ENCODE assay signal across 10 cellular contexts in the genomic region with DNA sequence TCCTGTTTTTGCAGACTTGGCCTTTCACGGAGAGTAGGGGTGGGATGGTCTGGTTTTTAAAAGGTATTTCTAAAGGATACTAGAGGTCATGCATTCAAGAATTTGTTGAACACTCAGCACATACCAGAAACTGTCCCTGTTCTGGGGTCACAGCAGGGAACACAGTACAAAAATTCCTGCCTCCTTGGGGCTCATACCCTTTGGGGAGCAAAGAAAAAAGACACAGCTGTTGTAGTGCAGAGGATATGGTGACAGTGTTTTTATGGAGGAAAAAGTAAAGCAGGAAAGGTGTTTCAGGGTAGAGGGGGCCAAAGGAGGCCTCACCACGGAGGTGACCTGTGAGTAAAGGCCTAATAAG. TPM values are rescaled to one million over a fixed set of nuclear protein-coding genes. Genes with fewer than 3 reads are reported as not detected.
DNase-seq lines count a peak whose midpoint lies in the region; ATAC-seq, FAIRE-seq and TF ChIP-seq lines count a peak whose summit lies in the region.
"Had no signal": no experiment of that assay in that cellular context is flagged by ENCODE, and none has a peak within 500 bp of the region (broad histone marks: within the 10 kb centered on the region; RNA-seq: fewer than 3 reads in every experiment).

No MANE protein-coding gene starts in this region.

- H3K27me3 ChIP-seq in Peyer's patch: no peaks in the 10 kb centered on the region
- H3K27me3 ChIP-seq: BLaER1 treated with 17β-estradiol and CSF1 and Interleukin-3, amounts not matched to agents 10 nM and 100 nM had no signal

- DNase-seq in A549 (ENCODE audit: low read depth in 1 of 2, low spot score in 1 of 2) (no peak), Peyer's patch (no peak), kidney (no peak), caudate nucleus (lab: John Stamatoyannopoulos, UW) (no peak), kidney tubule cell (ENCODE audit: low spot score) (no peak), NCI-H748 (lab: John Stamatoyannopoulos, UW; ENCODE audit: unreplicated experiment) (no peak)
- DNase-seq: activated effector memory CD4-positive, alpha-beta T cell treated with Interleukin-2 at 50 U/mL for 16 hours; stimulated activated CD4-positive, alpha-beta T cell treated with anti-CD3 and anti-CD28 coated beads, Interleukin-1b, Interleukin-23, amount 100 ng/mL, for 48 hours had no signal

- no peak for TF ChIP-seq CTCF in A549 (IDR thresholded peaks at IDR 0.05)
- no peak for TF ChIP-seq CTCF in Peyer's patch (IDR thresholded peaks at IDR 0.05)
- no peak for TF ChIP-seq CTCF in kidney (IDR thresholded peaks at IDR 0.05; ENCODE audit: borderline replicate concordance, extremely low read depth, insufficient read depth)

- peak overlapping the region; percentile 95 for H3K4me2 ChIP-seq in A549
- H3K4me2 ChIP-seq: BLaER1 treated with 17β-estradiol and CSF1 and Interleukin-3, amounts not matched to agents 10 nM and 100 nM had no signal

- TF ChIP-seq POLR2A in A549 (IDR thresholded peaks at IDR 0.05; ENCODE audit: low read length) (no peak), Peyer's patch (IDR thresholded peaks at IDR 0.05) (no peak)

- FAIRE-seq in A549 (lab: Jason Lieb, UNC) (no peak), kidney (lab: Jason Lieb, UNC) (no peak)

- H3K9ac ChIP-seq in kidney (ENCODE audit: low read length in 2 of 2): peak overlapping the region in 1 of 2 donors; percentile 4

- H3K9me3 ChIP-seq in A549: no peaks in the 10 kb centered on the region
- H3K9me3 ChIP-seq in Peyer's patch: no peaks in the 10 kb centered on the region
- no peaks in the 10 kb centered on the region for H3K9me3 ChIP-seq in kidney (ENCODE audit: control insufficient read depth in 1 of 2, low read length in 2 of 2)
- H3K9me3 ChIP-seq: BLaER1 treated with 17β-estradiol and CSF1 and Interleukin-3, amounts not matched to agents 10 nM and 100 nM had no signal

- intact Hi-C loops in kidney (cut with DNase I): no loop called here

- WGBS in A549 (ENCODE audit: missing lambda C conversion rate): 88% methylated on average over 2 of the region's 2 CpGs

- H3K27ac ChIP-seq in A549 (peak overlapping the region in 1 of 2 experiments; percentile 40; a peak in 2 of 6 replicates), Peyer's patch (peak overlapping the region in 3 of 4 donors; percentile 62 to 91 (median 79)), kidney (ENCODE audit: low read depth in 2 of 2, low read length in 2 of 2) (peak overlapping the region; percentile 59 to 81), caudate nucleus (ENCODE audit: low read depth, low read length) (no peak overlapping the region)

- H3K4me3 ChIP-seq in A549 (no peak overlapping the region), Peyer's patch (no peak overlapping the region), kidney (ENCODE audit: low read length in 2 of 2) (no peak overlapping the region)
- H3K4me3 ChIP-seq: BLaER1 treated with 17β-estradiol and CSF1 and Interleukin-3, amounts not matched to agents 10 nM and 100 nM had no signal

- TF ChIP-seq RAD21 in A549 (conservative IDR thresholded peaks at IDR 0.05 in 1 of 2, IDR thresholded peaks at IDR 0.05 in 1 of 2): no peak

- POLR2A ChIA-PET in A549 (lab: Yijun Ruan, JAX): interaction anchor here (1.0 to 1.7 kb wide), 4 partner anchors 8 to 48 kb away, joined by 3 to 16 read pairs (median 4); a partner anchor contains a TSS

- H3K4me1 ChIP-seq in A549 (peaks cover 60% of the 10 kb centered on the region), Peyer's patch (peaks cover 0 to 57% (median 2%) of the 10 kb centered on the region in 4 donors), kidney (ENCODE audit: control insufficient read depth in 1 of 2, insufficient read depth in 1 of 2, low read depth in 1 of 2, low read length in 2 of 2) (peaks cover 24 to 30% of the 10 kb centered on the region in 2 donors)

- H3K36me3 ChIP-seq in Peyer's patch: peaks cover 0 to 53% (median 3%) of the 10 kb centered on the region in 3 donors
- H3K36me3 ChIP-seq in kidney (ENCODE audit: control insufficient read depth in 1 of 2, insufficient read depth in 2 of 2, low read length in 2 of 2): peaks cover 30 to 48% of the 10 kb centered on the region in 2 donors

- no peak for TF ChIP-seq EP300 in A549 (IDR thresholded peaks at IDR 0.05)

- ATAC-seq in A549: peak in 1 of 2 experiments; percentile 1; a peak in 1 of 6 replicates

- CTCF ChIA-PET in A549 (lab: Yijun Ruan, JAX): interaction anchor here (1.0 to 1.7 kb wide), 3 partner anchors 8 to 17 kb away, joined by 3 to 8 read pairs (median 7); a partner anchor contains a TSS

TF ChIP-seq in A549, 52 proteins besides CTCF, POLR2A, EP300 and RAD21:
- TF ChIP-seq CHD4 (IDR thresholded peaks at IDR 0.05; ENCODE audit: borderline replicate concordance): no peak
- no peak for TF ChIP-seq CHD2 (IDR thresholded peaks at IDR 0.05; ENCODE audit: low read length, partially characterized antibody)
- TF ChIP-seq BHLHE40 (IDR thresholded peaks at IDR 0.05; ENCODE audit: low read depth, low read length): no peak
- TF ChIP-seq JUNB (IDR thresholded peaks at IDR 0.05): no peak
- TF ChIP-seq NR3C1 (IDR thresholded peaks at IDR 0.05): no peak
- no peak for TF ChIP-seq KDM5A (IDR thresholded peaks at IDR 0.05)

RNA-seq across cellular contexts. Expression of a gene that starts 8.4 kb away (rescaled TPM):
- polyA plus RNA-seq in A549 (2011; rRNA removed) (1,064 and 1,133 TPM in 2 replicates), A549 (2017; fragmentation: RNase III; extraction: RNeasy Plus Mini Kit Qiagen cat#74134 plus additional on column Dnase treatment) (906 to 1,102 TPM (median 1,007 TPM) in 3 replicates), kidney (ENCODE audit: insufficient read depth, low read depth, low replicate concordance) (299 TPM)
- polyA plus RNA-seq in A549 (2012; cell fraction: cytosol; rRNA removed): 1,069 and 1,103 TPM in 2 replicates
- 2,860 and 2,938 TPM in 2 replicates for polyA plus RNA-seq in A549 (2012; cell fraction: nucleus; rRNA removed)
- polyA minus RNA-seq in A549 (2011; rRNA and poly(A)+ RNA removed): 561 and 608 TPM in 2 replicates
- total RNA-seq in Peyer's patch (100 to 1,000 TPM in 3 of 4 donors, 10 to 100 TPM in 1; 64.4 to 253 (median 207) TPM), kidney (203 TPM)

RNA-seq across cellular contexts. Expression of a gene that starts 32.1 kb away (rescaled TPM):
- polyA plus RNA-seq in A549 (2011; rRNA removed) (not detected in 2 replicates), A549 (2017; fragmentation: RNase III; extraction: RNeasy Plus Mini Kit Qiagen cat#74134 plus additional on column Dnase treatment) (not detected in 3 replicates), kidney (ENCODE audit: insufficient read depth, low read depth, low replicate concordance) (0.22 TPM)
- polyA plus RNA-seq in A549 (2012; cell fraction: cytosol; rRNA removed): not detected in 2 replicates
- polyA plus RNA-seq in A549 (2012; cell fraction: nucleus; rRNA removed): not detected in 2 replicates
- not detected in 2 replicates for polyA minus RNA-seq in A549 (2011; rRNA and poly(A)+ RNA removed)
- total RNA-seq in Peyer's patch (under 1 TPM in 2 of 4 donors, not detected in 2; 0.54 to 0.76 TPM), kidney (0.44 TPM)
- total RNA-seq: myocyte had no signal

RNA-seq across cellular contexts. Expression of a gene that starts 49.7 kb away (rescaled TPM):
- 47.6 and 52.9 TPM in 2 replicates for polyA plus RNA-seq in A549 (2011; rRNA removed)
- polyA plus RNA-seq in A549 (2012; cell fraction: cytosol; rRNA removed): 130 and 135 TPM in 2 replicates
- polyA plus RNA-seq in A549 (2012; cell fraction: nucleus; rRNA removed): 216 and 240 TPM in 2 replicates
- 88.9 to 100 TPM (median 90.6 TPM) in 3 replicates for polyA plus RNA-seq in A549 (2017; fragmentation: RNase III; extraction: RNeasy Plus Mini Kit Qiagen cat#74134 plus additional on column Dnase treatment)
- polyA minus RNA-seq in A549 (2011; rRNA and poly(A)+ RNA removed): 79.9 and 130 TPM in 2 replicates
- 10 to 100 TPM; 17.7 to 78.4 (median 28.6) TPM for total RNA-seq in Peyer's patch
- total RNA-seq in kidney: 48.9 TPM
- polyA plus RNA-seq in kidney (ENCODE audit: insufficient read depth, low read depth, low replicate concordance): 38.5 TPM

RNA-seq across cellular contexts. Expression of a gene that starts 56.5 kb away (rescaled TPM):
- not detected in 2 replicates for polyA plus RNA-seq in A549 (2011; rRNA removed)
- polyA plus RNA-seq in A549 (2012; cell fraction: cytosol; rRNA removed): not detected in 2 replicates
- 0.39 TPM in 1 of 2 replicates, not detected in the other for polyA plus RNA-seq in A549 (2012; cell fraction: nucleus; rRNA removed)
- not detected in 3 replicates for polyA plus RNA-seq in A549 (2017; fragmentation: RNase III; extraction: RNeasy Plus Mini Kit Qiagen cat#74134 plus additional on column Dnase treatment)
- not detected in 2 replicates for polyA minus RNA-seq in A549 (2011; rRNA and poly(A)+ RNA removed)
- total RNA-seq in Peyer's patch: not detected
- total RNA-seq in kidney: not detected
- polyA plus RNA-seq in kidney (ENCODE audit: insufficient read depth, low read depth, low replicate concordance): not detected
- total RNA-seq: myocyte had no signal

RNA-seq across cellular contexts. Expression of a gene that starts 57.3 kb away (rescaled TPM):
- 30.3 and 32.3 TPM in 2 replicates for polyA plus RNA-seq in A549 (2011; rRNA removed)
- polyA plus RNA-seq in A549 (2012; cell fraction: cytosol; rRNA removed): 16.3 and 20.3 TPM in 2 replicates
- polyA plus RNA-seq in A549 (2012; cell fraction: nucleus; rRNA removed): 14.0 and 14.4 TPM in 2 replicates
- polyA plus RNA-seq in A549 (2017; fragmentation: RNase III; extraction: RNeasy Plus Mini Kit Qiagen cat#74134 plus additional on column Dnase treatment): 16.8 to 21.0 TPM (median 19.5 TPM) in 3 replicates
- 43.6 and 47.7 TPM in 2 replicates for polyA minus RNA-seq in A549 (2011; rRNA and poly(A)+ RNA removed)
- total RNA-seq in Peyer's patch: 10 to 100 TPM; 27.1 to 56.1 (median 38.4) TPM
- 39.6 TPM for total RNA-seq in kidney
- 44.6 TPM for polyA plus RNA-seq in kidney (ENCODE audit: insufficient read depth, low read depth, low replicate concordance)
